ENCODE assay signal across 10 cellular contexts in the genomic region with DNA sequence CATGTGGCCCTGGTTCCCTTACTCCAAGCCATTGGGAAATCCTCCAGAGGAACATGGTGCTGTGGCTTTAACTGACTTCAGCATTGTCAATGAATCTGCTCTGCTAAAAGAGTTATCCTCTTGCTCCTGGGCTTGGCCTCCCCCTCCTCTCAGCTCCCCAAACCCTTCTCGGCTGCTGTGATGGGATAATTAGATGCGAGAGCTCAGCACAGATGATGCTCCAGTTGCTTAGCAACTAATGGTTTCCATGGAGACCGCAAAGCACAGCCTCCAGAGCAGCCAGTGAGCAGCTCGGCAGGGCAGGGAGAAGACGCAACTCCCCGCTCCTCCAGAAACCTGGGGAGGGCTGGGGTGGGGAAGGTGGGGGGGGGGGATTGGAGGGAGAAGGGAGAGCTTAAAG. TPM values are rescaled to one million over a fixed set of nuclear protein-coding genes. Genes with fewer than 3 reads are reported as not detected.
DNase-seq lines count a peak whose midpoint lies in the region; ATAC-seq and TF ChIP-seq lines count a peak whose summit lies in the region.
"Had no signal": no experiment of that assay in that cellular context is flagged by ENCODE, and none has a peak within 500 bp of the region (broad histone marks: within the 10 kb centered on the region; RNA-seq: fewer than 3 reads in every experiment).

No MANE protein-coding gene starts in this region.

- no peak for TF ChIP-seq RAD21 in IMR-90 (IDR thresholded peaks at IDR 0.05; ENCODE audit: low read length)

- no peak overlapping the region for H2BK15ac ChIP-seq in IMR-90 (ENCODE audit: low read depth, low read length)

- CTCF ChIA-PET in IMR-90 (lab: Yijun Ruan, JAX): interaction anchor here (1.9 kb wide), 1 partner anchor 263 kb away, joined by 7 read pairs; no protein-coding TSS in a partner anchor

- ATAC-seq in IMR-90 (ENCODE audit: low read depth): no peak
- no peak for ATAC-seq in T-helper 17 cell
- no peak for ATAC-seq in GM18870 (IDR thresholded peaks at IDR 0.05; ENCODE audit: unreplicated experiment)
- ATAC-seq in stimulated activated naive B cell treated with anti-CD40 and anti-IgM and Interleukin-4, amounts not matched to agents 10 μg/mL and 1 μg/mL and 100 μg/mL, for 72 hours (replicated peaks): no peak

- no peak overlapping the region for H3K4me3 ChIP-seq in IMR-90 (ENCODE audit: insufficient read depth, low read depth, low read length)
- no peak overlapping the region for H3K4me3 ChIP-seq in fibroblast of pulmonary artery (replicated peaks; ENCODE audit: low read depth, low read length)
- H3K4me3 ChIP-seq in Peyer's patch: no peak overlapping the region

- H2BK120ac ChIP-seq in IMR-90 (ENCODE audit: low read depth, low read length): no peak overlapping the region

- H3K9me3 ChIP-seq in IMR-90 (ENCODE audit: control insufficient read depth, insufficient read depth, low read length) (no peaks in the 10 kb centered on the region), Peyer's patch (no peaks in the 10 kb centered on the region), T-helper 17 cell (ENCODE audit: control insufficient read depth, low read length, poor library complexity, severe bottlenecking) (no peaks in the 10 kb centered on the region)

- H2BK5ac ChIP-seq in IMR-90 (ENCODE audit: low read depth, low read length, poor library complexity, severe bottlenecking): no peak overlapping the region

- in situ Hi-C loops in IMR-90 (cut with MboI; ENCODE audit: low sequenced_read_pairs): no loop called here

- H2AK5ac ChIP-seq in IMR-90 (ENCODE audit: low read depth, low read length): no peak overlapping the region

- no peaks in the 10 kb centered on the region for H4K20me1 ChIP-seq in IMR-90 (ENCODE audit: insufficient read depth, low read length)

- H3K4ac ChIP-seq in IMR-90 (ENCODE audit: low read depth, low read length): no peak overlapping the region

- no peak overlapping the region for H4K91ac ChIP-seq in IMR-90 (ENCODE audit: insufficient read depth, low read depth, low read length)

- no TSS peak for BruUV-seq in IMR-90 (replicated peaks; lab: Mats Ljungman, UMichigan)

- no peaks in the 10 kb centered on the region for H3K9me3 Mint-ChIP-seq in stimulated activated naive B cell treated with anti-CD40 and anti-IgM and Interleukin-4, amounts not matched to agents 10 μg/mL and 1 μg/mL and 100 μg/mL, for 72 hours

- H3K4me2 ChIP-seq in IMR-90 (ENCODE audit: low read depth, low read length): no peak overlapping the region

- peaks cover 2% of the 10 kb centered on the region for H3K36me3 Mint-ChIP-seq in T-helper 17 cell (ENCODE audit: low read depth)
- no peaks in the 10 kb centered on the region for H3K36me3 Mint-ChIP-seq in stimulated activated naive B cell treated with anti-CD40 and anti-IgM and Interleukin-4, amounts not matched to agents 10 μg/mL and 1 μg/mL and 100 μg/mL, for 72 hours

- peaks cover 41% of the 10 kb centered on the region for H3K27me3 ChIP-seq in IMR-90 (ENCODE audit: control insufficient read depth, insufficient read depth, low read length)
- H3K27me3 ChIP-seq in Peyer's patch: no peaks in the 10 kb centered on the region

- H3K27me3 Mint-ChIP-seq in T-helper 17 cell: peaks cover 11% of the 10 kb centered on the region
- H3K27me3 Mint-ChIP-seq in stimulated activated naive B cell treated with anti-CD40 and anti-IgM and Interleukin-4, amounts not matched to agents 10 μg/mL and 1 μg/mL and 100 μg/mL, for 72 hours: peaks cover 21 to 30% of the 10 kb centered on the region in 2 donors

- H3K27ac ChIP-seq in IMR-90 (ENCODE audit: insufficient read depth, low read length) (no peak overlapping the region), Peyer's patch (no peak overlapping the region)

- no peaks in the 10 kb centered on the region for H3K79me1 ChIP-seq in IMR-90 (ENCODE audit: low read depth in 1 of 2, low read length in 2 of 2)

- no peak overlapping the region for H3K4me3 Mint-ChIP-seq in T-helper 17 cell
- H3K4me3 Mint-ChIP-seq in stimulated activated naive B cell treated with anti-CD40 and anti-IgM and Interleukin-4, amounts not matched to agents 10 μg/mL and 1 μg/mL and 100 μg/mL, for 72 hours: no peak overlapping the region

- no peak overlapping the region for H3K56ac ChIP-seq in IMR-90 (ENCODE audit: extremely low read depth, insufficient read depth, low read length)

- no peak overlapping the region for H3K23ac ChIP-seq in IMR-90 (ENCODE audit: low read depth, low read length)

- DNase-seq in Ammon's horn (ENCODE audit: low spot score) (peak; percentile 94), IMR-90 (peak; percentile 18), NCI-H774 (lab: John Stamatoyannopoulos, UW) (peak; percentile 12), fibroblast of pulmonary artery (ENCODE audit: low read depth) (peak; percentile 14), Peyer's patch (no peak), T-helper 17 cell (no peak)
- DNase-seq in stimulated activated naive B cell treated with anti-CD40 and anti-IgM and Interleukin-4, amounts not matched to agents 10 μg/mL and 1 μg/mL and 100 μg/mL, for 72 hours: no peak

- TF ChIP-seq POLR2A in IMR-90 (IDR thresholded peaks at IDR 0.05; ENCODE audit: low read depth, low read length) (no peak), Peyer's patch (IDR thresholded peaks at IDR 0.05) (no peak)

- no peak overlapping the region for H2AK9ac ChIP-seq in IMR-90 (replicated peaks; ENCODE audit: low read depth, low read length, poor library complexity)

- H3K4me1 ChIP-seq in IMR-90 (ENCODE audit: control insufficient read depth, insufficient read depth, low read length) (no peaks in the 10 kb centered on the region), Peyer's patch (no peaks in the 10 kb centered on the region)

- H4K5ac ChIP-seq in IMR-90 (ENCODE audit: low read depth, low read length): no peak overlapping the region

- H3K14ac ChIP-seq in IMR-90 (replicated peaks; ENCODE audit: low read depth, low read length): no peak overlapping the region

- no peak overlapping the region for H4K8ac ChIP-seq in IMR-90 (ENCODE audit: low read depth in 2 of 2, low read length in 2 of 2)

- WGBS in IMR-90 (ENCODE audit: extremely low coverage in 2 of 2, insufficient read length in 1 of 2), 2 experiments: no CpG with 5 or more reads among the region's 6 CpGs

- intact Hi-C loops in IMR-90 (cut with micrococcal nuclease): no loop called here

- no peak for TF ChIP-seq CTCF in IMR-90 (conservative IDR thresholded peaks at IDR 0.05; ENCODE audit: low read depth, low read length)
- no peak for TF ChIP-seq CTCF in fibroblast of pulmonary artery (IDR thresholded peaks at IDR 0.05; ENCODE audit: low read length, missing control alignments)
- no peak for TF ChIP-seq CTCF in Peyer's patch (IDR thresholded peaks at IDR 0.05)

- H3K18ac ChIP-seq in IMR-90 (ENCODE audit: low read depth, low read length): no peak overlapping the region

- no peaks in the 10 kb centered on the region for H3K36me3 ChIP-seq in IMR-90 (ENCODE audit: control insufficient read depth, insufficient read depth, low read length)
- H3K36me3 ChIP-seq in Peyer's patch: no peaks in the 10 kb centered on the region

- no peaks in the 10 kb centered on the region for H3K9me1 ChIP-seq in IMR-90 (ENCODE audit: insufficient read depth, low read length)

- no peak overlapping the region for H2AFZ ChIP-seq in IMR-90 (replicated peaks; ENCODE audit: low read length, poor library complexity)

- peaks cover 10% of the 10 kb centered on the region for H3K4me1 Mint-ChIP-seq in T-helper 17 cell
- H3K4me1 Mint-ChIP-seq in stimulated activated naive B cell treated with anti-CD40 and anti-IgM and Interleukin-4, amounts not matched to agents 10 μg/mL and 1 μg/mL and 100 μg/mL, for 72 hours: peaks cover 5 to 10% of the 10 kb centered on the region in 2 donors

- POLR2A ChIA-PET in IMR-90 (lab: Charles Lee; ENCODE audit: unreplicated experiment): no interaction called here

- no peak overlapping the region for H2BK20ac ChIP-seq in IMR-90 (ENCODE audit: low read depth, low read length)

- dilution Hi-C loops in IMR-90 (cut with HindIII; ENCODE audit: low sequenced_read_pairs, unreplicated experiment): no loop called here

- no peak overlapping the region for H3K9ac ChIP-seq in IMR-90 (ENCODE audit: low read depth, low read length)

- no peak overlapping the region for H3K27ac Mint-ChIP-seq in T-helper 17 cell
- no peak overlapping the region for H3K27ac Mint-ChIP-seq in stimulated activated naive B cell treated with anti-CD40 and anti-IgM and Interleukin-4, amounts not matched to agents 10 μg/mL and 1 μg/mL and 100 μg/mL, for 72 hours

TF ChIP-seq in IMR-90, 13 proteins besides CTCF, POLR2A, EP300 and RAD21 (continues in another document):
- TF ChIP-seq RFX5 (IDR thresholded peaks at IDR 0.05; ENCODE audit: low read depth, low read length) (no peak), MXI1 (IDR thresholded peaks at IDR 0.05; ENCODE audit: borderline replicate concordance, low read depth, low read length) (no peak)
- TF ChIP-seq, protein P1, sequence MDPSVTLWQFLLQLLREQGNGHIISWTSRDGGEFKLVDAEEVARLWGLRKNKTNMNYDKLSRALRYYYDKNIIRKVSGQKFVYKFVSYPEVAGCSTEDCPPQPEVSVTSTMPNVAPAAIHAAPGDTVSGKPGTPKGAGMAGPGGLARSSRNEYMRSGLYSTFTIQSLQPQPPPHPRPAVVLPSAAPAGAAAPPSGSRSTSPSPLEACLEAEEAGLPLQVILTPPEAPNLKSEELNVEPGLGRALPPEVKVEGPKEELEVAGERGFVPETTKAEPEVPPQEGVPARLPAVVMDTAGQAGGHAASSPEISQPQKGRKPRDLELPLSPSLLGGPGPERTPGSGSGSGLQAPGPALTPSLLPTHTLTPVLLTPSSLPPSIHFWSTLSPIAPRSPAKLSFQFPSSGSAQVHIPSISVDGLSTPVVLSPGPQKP (IDR thresholded peaks at IDR 0.05; ENCODE audit: borderline replicate concordance, low read depth, low read length): no peak

RNA-seq across cellular contexts. Expression of a gene that starts 2.8 kb away (rescaled TPM):
- total RNA-seq in IMR-90 (2012; rRNA removed) (not detected in 2 replicates), Peyer's patch (not detected), T-helper 17 cell (not detected)
- 0.26 and 0.39 TPM in 2 replicates for polyA plus RNA-seq in IMR-90 (2012; rRNA removed)
- polyA plus RNA-seq in IMR-90 (2012; cell fraction: cytosol; rRNA removed): 0.47 TPM in 1 of 2 replicates, not detected in the other
- 0.24 and 0.25 TPM in 2 replicates for polyA plus RNA-seq in IMR-90 (2012; cell fraction: nucleus; rRNA removed; ENCODE audit: low replicate concordance)
- total RNA-seq: H4, temporal lobe had no signal

RNA-seq across cellular contexts. Expression of a gene that starts 18.3 kb away (rescaled TPM):
- not detected in 2 replicates for total RNA-seq in IMR-90 (2012; rRNA removed)
- polyA plus RNA-seq in IMR-90 (2012; rRNA removed): not detected in 2 replicates
- polyA plus RNA-seq in IMR-90 (2012; cell fraction: cytosol; rRNA removed): not detected in 2 replicates
- not detected in 2 replicates for polyA plus RNA-seq in IMR-90 (2012; cell fraction: nucleus; rRNA removed; ENCODE audit: low replicate concordance)
- total RNA-seq in Peyer's patch: not detected
- total RNA-seq in T-helper 17 cell: not detected
- total RNA-seq: H4, temporal lobe had no signal

RNA-seq across cellular contexts. Expression of a gene that starts 27.5 kb away (rescaled TPM):
- total RNA-seq in IMR-90 (2012; rRNA removed) (1.7 and 2.3 TPM in 2 replicates), Peyer's patch (10 to 100 TPM; 26.4 to 51.3 (median 34.1) TPM), T-helper 17 cell (100 to 1,000 TPM; 186 to 204 TPM)
- polyA plus RNA-seq in IMR-90 (2012; rRNA removed): 17.0 and 21.5 TPM in 2 replicates
- polyA plus RNA-seq in IMR-90 (2012; cell fraction: cytosol; rRNA removed): 11.8 and 20.1 TPM in 2 replicates
- 30.5 and 55.8 TPM in 2 replicates for polyA plus RNA-seq in IMR-90 (2012; cell fraction: nucleus; rRNA removed; ENCODE audit: low replicate concordance)

RNA-seq across cellular contexts. Expression of a gene that starts 44.7 kb away (rescaled TPM):
- total RNA-seq in IMR-90 (2012; rRNA removed): 13.1 and 15.3 TPM in 2 replicates
- polyA plus RNA-seq in IMR-90 (2012; rRNA removed): 15.0 and 16.7 TPM in 2 replicates
- 4.5 and 6.8 TPM in 2 replicates for polyA plus RNA-seq in IMR-90 (2012; cell fraction: cytosol; rRNA removed)
- polyA plus RNA-seq in IMR-90 (2012; cell fraction: nucleus; rRNA removed; ENCODE audit: low replicate concordance): 63.1 and 120 TPM in 2 replicates
- total RNA-seq in Peyer's patch: 100 to 1,000 TPM in 3 of 4 donors, 10 to 100 TPM in 1; 66.4 to 192 (median 105) TPM
- 100 to 1,000 TPM; 116 TPM for total RNA-seq in T-helper 17 cell

Comparison
In these comparisons a context has a peak if more than half of its experiments do, and no peak if none do; other contexts are left out.
1. DNase-seq: peak in Ammon's horn (single experiment), IMR-90 (single experiment), NCI-H774 (single experiment) and fibroblast of pulmonary artery (single experiment); none in Peyer's patch (0 of 3), T-helper 17 cell (0 of 3) and stimulated activated naive B cell treated with anti-CD40 and anti-IgM and Interleukin-4, amounts not matched to agents 10 μg/mL and 1 μg/mL and 100 μg/mL, for 72 hours (single experiment).